In the genomic region with DNA sequence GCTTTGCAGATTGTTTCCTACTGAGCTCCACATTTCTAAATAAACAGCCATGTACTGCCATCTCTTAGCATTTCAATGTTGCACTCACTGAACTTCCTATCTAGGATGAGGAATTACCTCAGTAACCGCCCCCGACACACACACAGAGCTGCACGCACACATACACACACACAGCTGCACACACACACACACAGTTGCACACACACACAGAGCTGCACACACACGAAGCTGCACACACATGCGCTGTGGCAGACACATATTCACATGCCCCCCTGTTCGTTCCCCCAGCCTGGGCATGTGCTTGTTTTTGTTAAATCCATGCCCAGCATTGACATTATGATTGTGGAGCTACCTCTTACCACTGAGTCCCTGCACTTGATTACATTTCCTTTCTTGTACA, we compare ENCODE assay signal across 19 cellular contexts. TPM values are rescaled to one million over a fixed set of nuclear protein-coding genes. Genes with fewer than 3 reads are reported as not detected.
DNase-seq lines count a peak whose midpoint lies in the region; ATAC-seq and TF ChIP-seq lines count a peak whose summit lies in the region.
"Had no signal": no experiment of that assay in that cellular context is flagged by ENCODE, and none has a peak within 500 bp of the region (broad histone marks: within the 10 kb centered on the region; RNA-seq: fewer than 3 reads in every experiment).

No MANE protein-coding gene starts in this region.

- H3K27ac ChIP-seq in neural progenitor cell (no peak overlapping the region), upper lobe of right lung (no peak overlapping the region)
- H3K27ac ChIP-seq in CD4-positive, alpha-beta memory T cell (ENCODE audit: low read depth, low read length), result no peak overlapping the region
- H3K27ac ChIP-seq: KMS-11 had no signal

- CTCF ChIA-PET in CD4-positive, alpha-beta memory T cell (lab: Charles Lee; ENCODE audit: partially characterized antibody), result interaction anchor here (1.0 to 2.2 kb wide), 4 partner anchors 9 to 185 kb away, joined by 3 to 9 read pairs (median 4); no protein-coding TSS in a partner anchor

- intact Hi-C loops in upper lobe of right lung (cut with DNase I), result no loop called here
- intact Hi-C loops in CD4-positive, alpha-beta memory T cell (cut with micrococcal nuclease), result no loop called here

- no peaks in the 10 kb centered on the region for H3F3A ChIP-seq in neural progenitor cell (ENCODE audit: low read depth)

- no peaks in the 10 kb centered on the region for H3K9me3 Mint-ChIP-seq in neural progenitor cell
- no peaks in the 10 kb centered on the region for H3K9me3 Mint-ChIP-seq in CD4-positive, alpha-beta memory T cell

- peak overlapping the region; percentile 74 for H3K27ac Mint-ChIP-seq in neural progenitor cell
- no peak overlapping the region for H3K27ac Mint-ChIP-seq in CD4-positive, alpha-beta memory T cell

- no peak overlapping the region for H3K4me2 ChIP-seq in neural progenitor cell
- H3K4me2 ChIP-seq: KMS-11 had no signal

- DNase-seq in NOMO-1 treated with DMSO at 0.1 percent for 48 hours (lab: John Stamatoyannopoulos, UW; ENCODE audit: unreplicated experiment) (peak; percentile 27), NOMO-1 treated with dmso at 0.1 percent for 144 hours (lab: John Stamatoyannopoulos, UW; ENCODE audit: unreplicated experiment) (no peak), MV-4-11 (lab: John Stamatoyannopoulos, UW) (peak; percentile 19), neural progenitor cell (ENCODE audit: low spot score) (no peak), upper lobe of right lung (peak; percentile 48)
- no peak for DNase-seq in CD4-positive, alpha-beta memory T cell
- DNase-seq: 8988T, GF-D8, IMR-90, NCI-H1436, NCI-H187 treated with DMSO at 0.1 percent for 48 hours, NCI-H2107, NCI-H510A treated with DMSO at 0.1 percent for 48 hours, NCI-H748 treated with DMSO at 0.1 percent for 48 hours had no signal

- no peaks in the 10 kb centered on the region for H3K79me2 ChIP-seq in neural progenitor cell (ENCODE audit: low read depth)

- H3K4me3 Mint-ChIP-seq in neural progenitor cell, result no peak overlapping the region
- H3K4me3 Mint-ChIP-seq in CD4-positive, alpha-beta memory T cell, result no peak overlapping the region

- no peaks in the 10 kb centered on the region for H4K20me1 ChIP-seq in neural progenitor cell (ENCODE audit: low read depth)

- H3K9ac ChIP-seq in neural progenitor cell, result no peak overlapping the region
- H3K9ac ChIP-seq: KMS-11 had no signal

- TF ChIP-seq CTCF in neural progenitor cell (IDR thresholded peaks at IDR 0.05) (no peak), upper lobe of right lung (IDR thresholded peaks at IDR 0.05) (no peak)

- no peaks in the 10 kb centered on the region for H3K36me3 Mint-ChIP-seq in neural progenitor cell
- no peaks in the 10 kb centered on the region for H3K36me3 Mint-ChIP-seq in CD4-positive, alpha-beta memory T cell

- H3K27me3 Mint-ChIP-seq in neural progenitor cell (ENCODE audit: insufficient read depth, low read depth), result peaks cover 13% of the 10 kb centered on the region
- H3K27me3 Mint-ChIP-seq in CD4-positive, alpha-beta memory T cell, result peaks cover 14 to 26% of the 10 kb centered on the region in 2 donors

- H2AFZ ChIP-seq in neural progenitor cell (replicated peaks), result no peak overlapping the region

- H3K4me3 ChIP-seq in neural progenitor cell, result no peak overlapping the region
- H3K4me3 ChIP-seq in upper lobe of right lung, result no peak overlapping the region
- H3K4me3 ChIP-seq in CD4-positive, alpha-beta memory T cell (ENCODE audit: low read length in 2 of 2), result no peak overlapping the region

- H3K36me3 ChIP-seq in neural progenitor cell (no peaks in the 10 kb centered on the region), upper lobe of right lung (no peaks in the 10 kb centered on the region)
- H3K36me3 ChIP-seq in CD4-positive, alpha-beta memory T cell (ENCODE audit: insufficient read depth, low read length), result no peaks in the 10 kb centered on the region

- H3K4me1 ChIP-seq in neural progenitor cell (no peaks in the 10 kb centered on the region), upper lobe of right lung (no peaks in the 10 kb centered on the region)
- no peaks in the 10 kb centered on the region for H3K4me1 ChIP-seq in CD4-positive, alpha-beta memory T cell (ENCODE audit: insufficient read depth, low read length)

- peaks cover 4% of the 10 kb centered on the region for H3K27me3 ChIP-seq in neural progenitor cell
- H3K27me3 ChIP-seq in upper lobe of right lung, result no peaks in the 10 kb centered on the region
- H3K27me3 ChIP-seq in CD4-positive, alpha-beta memory T cell (ENCODE audit: insufficient read depth, low read length), result no peaks in the 10 kb centered on the region

- H3K9me3 ChIP-seq in neural progenitor cell (ENCODE audit: low read depth) (no peaks in the 10 kb centered on the region), upper lobe of right lung (no peaks in the 10 kb centered on the region)
- no peaks in the 10 kb centered on the region for H3K9me3 ChIP-seq in CD4-positive, alpha-beta memory T cell (ENCODE audit: control insufficient read depth in 1 of 2, low read length in 2 of 2)

- POLR2A ChIA-PET in CD4-positive, alpha-beta memory T cell (lab: Charles Lee; ENCODE audit: partially characterized antibody), result no interaction called here

- peaks cover 31% of the 10 kb centered on the region for H3K4me1 Mint-ChIP-seq in neural progenitor cell
- H3K4me1 Mint-ChIP-seq in CD4-positive, alpha-beta memory T cell, result peaks cover 0 to 5% (median 0%) of the 10 kb centered on the region in 4 donors

- ATAC-seq in upper lobe of right lung, result no peak
- ATAC-seq in GM18870 (IDR thresholded peaks at IDR 0.05; ENCODE audit: unreplicated experiment), result no peak
- ATAC-seq: HCT116 had no signal

RNA-seq across cellular contexts. Expression of a gene that starts 39.6 kb away (rescaled TPM):
- not detected in 2 replicates for total RNA-seq in neural progenitor cell (ENCODE audit: low replicate concordance)
- total RNA-seq in upper lobe of right lung, result not detected
- total RNA-seq in CD4-positive, alpha-beta memory T cell, result not detected
- not detected for polyA plus RNA-seq in CD4-positive, alpha-beta memory T cell
- total RNA-seq: H1, IMR-90 had no signal
- polyA plus RNA-seq: AG04450, H1, IMR-90 had no signal

RNA-seq across cellular contexts. Expression of a gene that starts 58.5 kb away (rescaled TPM):
- total RNA-seq in neural progenitor cell (ENCODE audit: low replicate concordance) (31.9 and 48.6 TPM in 2 replicates), upper lobe of right lung (62.8 TPM)
- 100 to 1,000 TPM; 161 to 167 TPM for total RNA-seq in CD4-positive, alpha-beta memory T cell
- polyA plus RNA-seq in CD4-positive, alpha-beta memory T cell, result 10 to 100 TPM; 17.2 to 65.4 TPM

Comparison
In these comparisons a context has a peak if more than half of its experiments do, and no peak if none do; other contexts are left out.
1. DNase-seq: peak in NOMO-1 treated with DMSO at 0.1 percent for 48 hours (single experiment), MV-4-11 (single experiment) and upper lobe of right lung (single experiment); none in NOMO-1 treated with dmso at 0.1 percent for 144 hours (single experiment), neural progenitor cell (single experiment) and CD4-positive, alpha-beta memory T cell (0 of 5).